In genomic region chr1:146369940-146370339, GRCh38 we compare ENCODE assay signal across 8 cellular contexts.
DNase-seq lines count a peak whose midpoint lies in the region; ATAC-seq, FAIRE-seq and TF ChIP-seq lines count a peak whose summit lies in the region.
"Not testable (repeated sequence)": the region's sequence is repeated elsewhere in the genome, so short reads cannot be mapped to it uniquely, and the experiment has no call there.

No MANE protein-coding gene starts in this region.

- intact Hi-C loops in Caco-2 (cut with micrococcal nuclease; ENCODE audit: unreplicated experiment); activated T-helper 2 cell treated with anti-CD3 and anti-CD28 coated beads, Interferon-gamma antibody, Interleukin-2, Interleukin-4, amounts not matched to agents 10 μg/mL and 5 μg/mL and 100 μg/mL, durations not matched to agents 14 hours and 24 hours and 36 hours (cut with micrococcal nuclease): not testable (repeated sequence)

- H3K27ac ChIP-seq in keratinocyte (ENCODE audit: control insufficient read depth, insufficient read depth, low read length) = not testable (repeated sequence)

- not testable (repeated sequence) for H3K9me3 Mint-ChIP-seq in Caco-2 (ENCODE audit: unreplicated experiment); activated T-helper 2 cell treated with anti-CD3 and anti-CD28 coated beads, Interferon-gamma antibody, Interleukin-2, Interleukin-4, amounts not matched to agents 10 μg/mL and 5 μg/mL and 100 μg/mL, durations not matched to agents 14 hours and 24 hours and 36 hours; progenitor cell of endocrine pancreas (ENCODE audit: low read depth); stimulated activated naive B cell treated with anti-CD40 and anti-IgM and Interleukin-4, amounts not matched to agents 10 μg/mL and 1 μg/mL and 100 μg/mL, for 72 hours

- not testable (repeated sequence) for H2AFZ ChIP-seq in keratinocyte (ENCODE audit: control insufficient read depth, low read length)

- not testable (repeated sequence) for H3K9me1 ChIP-seq in keratinocyte (ENCODE audit: control insufficient read depth, extremely low read depth, insufficient read depth, low read length)

- not testable (repeated sequence) for H3K4me1 Mint-ChIP-seq in Caco-2 (ENCODE audit: low read depth, unreplicated experiment); activated T-helper 2 cell treated with anti-CD3 and anti-CD28 coated beads, Interferon-gamma antibody, Interleukin-2, Interleukin-4, amounts not matched to agents 10 μg/mL and 5 μg/mL and 100 μg/mL, durations not matched to agents 14 hours and 24 hours and 36 hours (ENCODE audit: low read depth); progenitor cell of endocrine pancreas (ENCODE audit: low read depth)
- H3K4me1 Mint-ChIP-seq in stimulated activated naive B cell treated with anti-CD40 and anti-IgM and Interleukin-4, amounts not matched to agents 10 μg/mL and 1 μg/mL and 100 μg/mL, for 72 hours = peaks cover 9 to 11% of the 10 kb centered on the region in 2 donors

- POLR2A ChIA-PET in Caco-2 (lab: Charles Lee) = not testable (repeated sequence)

- not testable (repeated sequence) for H3K36me3 ChIP-seq in Caco-2 (ENCODE audit: control insufficient read depth, insufficient read depth, low read length); keratinocyte (ENCODE audit: control insufficient read depth in 2 of 2, extremely low read depth in 1 of 2, insufficient read depth in 2 of 2, low read length in 2 of 2)

- H3K79me2 ChIP-seq in keratinocyte (ENCODE audit: control insufficient read depth, insufficient read depth, low read length) = not testable (repeated sequence)

- H3K27me3 Mint-ChIP-seq in Caco-2 (ENCODE audit: insufficient read depth, unreplicated experiment); activated T-helper 2 cell treated with anti-CD3 and anti-CD28 coated beads, Interferon-gamma antibody, Interleukin-2, Interleukin-4, amounts not matched to agents 10 μg/mL and 5 μg/mL and 100 μg/mL, durations not matched to agents 14 hours and 24 hours and 36 hours (ENCODE audit: low read depth); progenitor cell of endocrine pancreas; stimulated activated naive B cell treated with anti-CD40 and anti-IgM and Interleukin-4, amounts not matched to agents 10 μg/mL and 1 μg/mL and 100 μg/mL, for 72 hours: not testable (repeated sequence)

- BruUV-seq in Caco-2 (replicated peaks; lab: Mats Ljungman, UMichigan) = not testable (repeated sequence)

- peak overlapping the region; percentile 70 for H3K4me3 Mint-ChIP-seq in Caco-2 (ENCODE audit: unreplicated experiment)
- peak overlapping the region; percentile 83 for H3K4me3 Mint-ChIP-seq in activated T-helper 2 cell treated with anti-CD3 and anti-CD28 coated beads, Interferon-gamma antibody, Interleukin-2, Interleukin-4, amounts not matched to agents 10 μg/mL and 5 μg/mL and 100 μg/mL, durations not matched to agents 14 hours and 24 hours and 36 hours (ENCODE audit: low read depth)
- H3K4me3 Mint-ChIP-seq in progenitor cell of endocrine pancreas (ENCODE audit: low read depth) = peak overlapping the region; percentile 78
- H3K4me3 Mint-ChIP-seq in stimulated activated naive B cell treated with anti-CD40 and anti-IgM and Interleukin-4, amounts not matched to agents 10 μg/mL and 1 μg/mL and 100 μg/mL, for 72 hours = peak overlapping the region; percentile 83 to 87

- H4K20me1 ChIP-seq in keratinocyte (ENCODE audit: control insufficient read depth, extremely low read depth, insufficient read depth, low read length) = not testable (repeated sequence)

- not testable (repeated sequence) for H3K9me3 ChIP-seq in Caco-2; keratinocyte (ENCODE audit: control insufficient read depth, low read depth, low read length)

- ATAC-seq in stimulated activated naive B cell treated with anti-CD40 and anti-IgM and Interleukin-4, amounts not matched to agents 10 μg/mL and 1 μg/mL and 100 μg/mL, for 72 hours (replicated peaks) = not testable (repeated sequence)

- H3K4me3 ChIP-seq in Caco-2 (ENCODE audit: low read depth, low read length) = peak overlapping the region; percentile 32
- peak overlapping the region in 1 of 3 experiments; percentile 8 for H3K4me3 ChIP-seq in keratinocyte (ENCODE audit: control insufficient read depth in 2 of 3, extremely low read depth in 1 of 3, insufficient read depth in 2 of 3, low read depth in 1 of 3, low read length in 3 of 3)

- CTCF ChIA-PET in Caco-2 (lab: Charles Lee) = not testable (repeated sequence)

- H3K4me2 ChIP-seq in keratinocyte (ENCODE audit: control insufficient read depth, extremely low read depth, insufficient read depth, low read depth, low read length) = not testable (repeated sequence)

- DNase-seq in Caco-2 = peak; percentile 70 to 72
- peak; percentile 66 for DNase-seq in NCI-H1105 (lab: John Stamatoyannopoulos, UW)
- DNase-seq in T follicular helper cell (ENCODE audit: low read depth) = peak; percentile 20
- DNase-seq in activated T-helper 2 cell treated with anti-CD3 and anti-CD28 coated beads, Interferon-gamma antibody, Interleukin-2, Interleukin-4, amounts not matched to agents 10 μg/mL and 5 μg/mL and 100 μg/mL, durations not matched to agents 14 hours and 24 hours and 36 hours (ENCODE audit: low spot score) = peak; percentile 32
- DNase-seq in effector CD8-positive, alpha-beta T cell (lab: John Stamatoyannopoulos, UW) = peak; percentile 39
- DNase-seq in keratinocyte (ENCODE audit: low read depth, low spot score) = peak; percentile 44
- peak; percentile 17 for DNase-seq in progenitor cell of endocrine pancreas (ENCODE audit: low spot score, unreplicated experiment)
- peak; percentile 44 for DNase-seq in stimulated activated naive B cell treated with anti-CD40 and anti-IgM and Interleukin-4, amounts not matched to agents 10 μg/mL and 1 μg/mL and 100 μg/mL, for 72 hours

- not testable (repeated sequence) for H3K27me3 ChIP-seq in Caco-2 (replicated peaks; ENCODE audit: control insufficient read depth, insufficient read depth, low read length); keratinocyte (ENCODE audit: control insufficient read depth, extremely low read depth, insufficient read depth, low read length)

- H3K36me3 Mint-ChIP-seq in Caco-2 (ENCODE audit: insufficient read depth, unreplicated experiment); activated T-helper 2 cell treated with anti-CD3 and anti-CD28 coated beads, Interferon-gamma antibody, Interleukin-2, Interleukin-4, amounts not matched to agents 10 μg/mL and 5 μg/mL and 100 μg/mL, durations not matched to agents 14 hours and 24 hours and 36 hours (ENCODE audit: low read depth); progenitor cell of endocrine pancreas (ENCODE audit: insufficient read depth); stimulated activated naive B cell treated with anti-CD40 and anti-IgM and Interleukin-4, amounts not matched to agents 10 μg/mL and 1 μg/mL and 100 μg/mL, for 72 hours: not testable (repeated sequence)

- not testable (repeated sequence) for FAIRE-seq in keratinocyte (lab: Jason Lieb, UNC)

- not testable (repeated sequence) for H3K27ac Mint-ChIP-seq in Caco-2 (ENCODE audit: unreplicated experiment)
- H3K27ac Mint-ChIP-seq in activated T-helper 2 cell treated with anti-CD3 and anti-CD28 coated beads, Interferon-gamma antibody, Interleukin-2, Interleukin-4, amounts not matched to agents 10 μg/mL and 5 μg/mL and 100 μg/mL, durations not matched to agents 14 hours and 24 hours and 36 hours = peak overlapping the region; percentile 76
- peak overlapping the region; percentile 91 for H3K27ac Mint-ChIP-seq in progenitor cell of endocrine pancreas
- peak overlapping the region; percentile 97 for H3K27ac Mint-ChIP-seq in stimulated activated naive B cell treated with anti-CD40 and anti-IgM and Interleukin-4, amounts not matched to agents 10 μg/mL and 1 μg/mL and 100 μg/mL, for 72 hours

- not testable (repeated sequence) for TF ChIP-seq CTCF in Caco-2 (IDR thresholded peaks at IDR 0.05; ENCODE audit: insufficient read depth in 1 of 2, low read depth in 1 of 2, low read length in 1 of 2, severe bottlenecking in 1 of 2, unreplicated experiment in 1 of 2); keratinocyte (optimal IDR thresholded peaks at IDR 0.05 in 1 of 3, IDR thresholded peaks at IDR 0.05 in 1 of 3, conservative IDR thresholded peaks at IDR 0.05 in 1 of 3; ENCODE audit: extremely low read depth in 1 of 3, insufficient read depth in 2 of 3, low read length in 3 of 3); progenitor cell of endocrine pancreas (IDR thresholded peaks at IDR 0.05; ENCODE audit: unreplicated experiment)

- H3K4me1 ChIP-seq in Caco-2; keratinocyte (ENCODE audit: control insufficient read depth, extremely low read depth, insufficient read depth, low read length): not testable (repeated sequence)

- H3K9ac ChIP-seq in keratinocyte (ENCODE audit: control insufficient read depth, extremely low read depth, insufficient read depth, low read length) = not testable (repeated sequence)

- dilution Hi-C loops in keratinocyte (cut with MboI; ENCODE audit: extremely low pct_ligation_motif_present, low sequenced_read_pairs) = not testable (repeated sequence)

Comparison
In these comparisons a context has a peak if more than half of its experiments do, and no peak if none do; other contexts are left out.
1. DNase-seq: peak in every context shown above with its lines; median percentile 71 in Caco-2; 66 in NCI-H1105; 44 in keratinocyte; 44 in stimulated activated naive B cell treated with anti-CD40 and anti-IgM and Interleukin-4, amounts not matched to agents 10 μg/mL and 1 μg/mL and 100 μg/mL, for 72 hours; 39 in effector CD8-positive, alpha-beta T cell; 32 in activated T-helper 2 cell treated with anti-CD3 and anti-CD28 coated beads, Interferon-gamma antibody, Interleukin-2, Interleukin-4, amounts not matched to agents 10 μg/mL and 5 μg/mL and 100 μg/mL, durations not matched to agents 14 hours and 24 hours and 36 hours; 20 in T follicular helper cell; 17 in progenitor cell of endocrine pancreas.